ENCODE assay signal across 8 cellular contexts in genomic region chr2:74199871-74200305, GRCh38. TPM values are rescaled to one million over a fixed set of nuclear protein-coding genes. Genes with fewer than 3 reads are reported as not detected.
DNase-seq lines count a peak whose midpoint lies in the region; ATAC-seq and TF ChIP-seq lines count a peak whose summit lies in the region.

No MANE protein-coding gene starts in this region.

- H4K20me1 ChIP-seq in PC-3 (ENCODE audit: low read length): peaks cover 45% of the 10 kb centered on the region

- H3K4me3 Mint-ChIP-seq in nephron progenitor cell: peak overlapping the region; percentile 96

- H3K27me3 Mint-ChIP-seq in nephron progenitor cell (ENCODE audit: low read depth, poor library complexity): peaks cover 12% of the 10 kb centered on the region

- no peaks in the 10 kb centered on the region for H3K9me3 ChIP-seq in PC-3 (ENCODE audit: low read length)
- no peaks in the 10 kb centered on the region for H3K9me3 ChIP-seq in colonic mucosa
- no peaks in the 10 kb centered on the region for H3K9me3 ChIP-seq in sigmoid colon

- DNase-seq in GM06990 (ENCODE audit: extremely low read depth, insufficient read length): no peak
- peak; percentile 8 for DNase-seq in PC-3
- no peak for DNase-seq in colonic mucosa
- DNase-seq in nephron progenitor cell: no peak
- DNase-seq in DMS79 treated with DMSO at 0.1 percent for 48 hours (lab: John Stamatoyannopoulos, UW): no peak
- no peak for DNase-seq in sigmoid colon

- ATAC-seq in PC-3 (no peak), GM19328 (IDR thresholded peaks at IDR 0.05; ENCODE audit: unreplicated experiment) (no peak)
- no peak for ATAC-seq in activated CD4-positive, CD25-positive, alpha-beta regulatory T cell treated with anti-CD3 and anti-CD28 coated beads, Interleukin-2, amount 50 U/mL, for 24 hours

- peak overlapping the region; percentile 75 for H3K27ac Mint-ChIP-seq in nephron progenitor cell

- peak overlapping the region; percentile 97 for H3K9ac ChIP-seq in PC-3 (ENCODE audit: low read length)
- H3K9ac ChIP-seq in colonic mucosa (ENCODE audit: low read depth in 2 of 2, low read length in 2 of 2): no peak overlapping the region

- H3K4me2 ChIP-seq in PC-3 (ENCODE audit: low read length): peak overlapping the region; percentile 83

- TF ChIP-seq EP300 in sigmoid colon (IDR thresholded peaks at IDR 0.05): no peak

- H3K36me3 ChIP-seq in GM06990 (ENCODE audit: control insufficient read depth, insufficient read depth, low read length) (peaks cover 3% of the 10 kb centered on the region), PC-3 (ENCODE audit: low read depth, low read length) (peaks cover 8% of the 10 kb centered on the region), colonic mucosa (no peaks in the 10 kb centered on the region), sigmoid colon (no peaks in the 10 kb centered on the region)

- no peaks in the 10 kb centered on the region for H3K9me2 ChIP-seq in PC-3 (replicated peaks; ENCODE audit: low read length)

- POLR2A ChIA-PET in PC-3 (lab: Charles Lee; ENCODE audit: unreplicated experiment): interaction anchor here (0.5 to 1.0 kb wide), 2 partner anchors 21 to 147 kb away, joined by 3 to 5 read pairs; partner anchors contain the start of gene MOB1A

- H3K4me1 ChIP-seq in PC-3 (ENCODE audit: insufficient read depth, low read length) (peaks cover 35% of the 10 kb centered on the region), colonic mucosa (no peaks in the 10 kb centered on the region), sigmoid colon (peaks cover 0 to 17% (median 12%) of the 10 kb centered on the region in 4 donors)

- no peak for TF ChIP-seq POLR2A in sigmoid colon (IDR thresholded peaks at IDR 0.05)

- intact Hi-C loops in PC-3 (cut with micrococcal nuclease): loop anchor here (2.0 to 5.0 kb wide), 2 partner anchors 21 to 257 kb away; partner anchors contain the start of genes INO80B, MOB1A and WBP1
- intact Hi-C loops in colonic mucosa (cut with DNase I): no loop called here
- intact Hi-C loops in sigmoid colon (cut with DNase I): loop anchor here (2.0 kb wide), 1 partner anchor 21 kb away; the partner anchor contains the start of gene MOB1A

- peaks cover 7% of the 10 kb centered on the region for H3K9me3 Mint-ChIP-seq in nephron progenitor cell

- H3K27me3 ChIP-seq in GM06990 (replicated peaks; ENCODE audit: control insufficient read depth, insufficient read depth, low read length) (no peaks in the 10 kb centered on the region), PC-3 (ENCODE audit: low read length) (no peaks in the 10 kb centered on the region), colonic mucosa (no peaks in the 10 kb centered on the region), sigmoid colon (no peaks in the 10 kb centered on the region)

- H3K4me3 ChIP-seq in GM06990 (replicated peaks; ENCODE audit: low read depth, low read length) (peak overlapping the region; percentile 99), PC-3 (ENCODE audit: low read length) (peak overlapping the region; percentile 85), colonic mucosa (peak overlapping the region; percentile 94), sigmoid colon (peak overlapping the region in 2 of 4 donors; percentile 69 to 71)

- no peak overlapping the region for H3K27ac ChIP-seq in PC-3 (ENCODE audit: low read length)
- no peak overlapping the region for H3K27ac ChIP-seq in colonic mucosa
- H3K27ac ChIP-seq in sigmoid colon: peak overlapping the region in 2 of 4 donors; percentile 89 to 91

- H3F3A ChIP-seq in PC-3 (ENCODE audit: low read length, unreplicated experiment): no peaks in the 10 kb centered on the region

- H3K36me3 Mint-ChIP-seq in nephron progenitor cell (ENCODE audit: low read depth): peaks cover 14% of the 10 kb centered on the region

- H3K79me2 ChIP-seq in PC-3 (ENCODE audit: low read length): peaks cover 65% of the 10 kb centered on the region

- no peak overlapping the region for H2AFZ ChIP-seq in PC-3 (ENCODE audit: low read length)

- H3K4me1 Mint-ChIP-seq in nephron progenitor cell: peaks cover 45% of the 10 kb centered on the region

- CTCF ChIA-PET in PC-3 (lab: Charles Lee): interaction anchor here (0.6 kb wide), 1 partner anchor 21 kb away, joined by 7 read pairs; the partner anchor contains the start of gene MOB1A

- TSS peak; percentile 29 for BruUV-seq in PC-3 (replicated peaks; lab: Mats Ljungman, UMichigan)

- TF ChIP-seq CTCF in GM06990 (IDR thresholded peaks at IDR 0.05; ENCODE audit: insufficient read depth, low read length, poor library complexity, severe bottlenecking) (no peak), PC-3 (conservative IDR thresholded peaks at IDR 0.05; ENCODE audit: low read depth, low read length) (no peak), colonic mucosa (IDR thresholded peaks at IDR 0.05) (no peak), nephron progenitor cell (IDR thresholded peaks at IDR 0.05) (no peak), sigmoid colon (IDR thresholded peaks at IDR 0.05) (no peak)

- 55 to 67% methylated on average over 8 of the region's 8 CpGs for WGBS in sigmoid colon, 2 donors

RNA-seq across cellular contexts. Expression of gene MTHFD2, which starts 1.5 kb away (rescaled TPM):
- total RNA-seq in PC-3 (2014; rRNA removed) (115 and 118 TPM in 2 replicates), colonic mucosa (10 to 100 TPM; 44.9 to 89.2 TPM), sigmoid colon (10 to 100 TPM; 12.7 to 26.2 (median 19.7) TPM)
- 10 to 100 TPM; 31.2 to 59.4 (median 34.2) TPM for polyA plus RNA-seq in sigmoid colon

RNA-seq across cellular contexts. Expression of gene MOB1A, which starts 21.2 kb away (rescaled TPM):
- 51.6 and 69.8 TPM in 2 replicates for total RNA-seq in PC-3 (2014; rRNA removed)
- total RNA-seq in colonic mucosa: 100 to 1,000 TPM; 124 to 160 TPM
- 100 to 1,000 TPM in 2 of 4 donors, 10 to 100 TPM in 2; 80.0 to 108 (median 95.6) TPM for total RNA-seq in sigmoid colon
- polyA plus RNA-seq in sigmoid colon: 10 to 100 TPM; 51.1 to 85.1 (median 64.2) TPM

RNA-seq across cellular contexts. Expression of gene BOLA3, which starts 52.2 kb away (rescaled TPM):
- total RNA-seq in PC-3 (2014; rRNA removed) (60.9 and 104 TPM in 2 replicates), colonic mucosa (10 to 100 TPM; 44.8 to 95.1 TPM), sigmoid colon (10 to 100 TPM; 26.1 to 44.4 (median 34.3) TPM)
- polyA plus RNA-seq in sigmoid colon: 100 to 1,000 TPM in 2 of 3 donors, 10 to 100 TPM in 1; 47.9 to 131 (median 109) TPM
